10 cellular contexts compared by ENCODE assay signal in genomic region chr11:61026121-61027031, GRCh38. TPM values are rescaled to one million over a fixed set of nuclear protein-coding genes. Genes with fewer than 3 reads are reported as not detected.
DNase-seq lines count a peak whose midpoint lies in the region; TF ChIP-seq lines count a peak whose summit lies in the region.
"Had no signal": no experiment of that assay in that cellular context is flagged by ENCODE, and none has a peak within 500 bp of the region (broad histone marks: within the 10 kb centered on the region; RNA-seq: fewer than 3 reads in every experiment).

No MANE protein-coding gene starts in this region.

- H3K4me3 ChIP-seq in CD4-positive, alpha-beta memory T cell (ENCODE audit: low read length in 2 of 2) = peak overlapping the region; percentile 44 to 53
- no peak overlapping the region for H3K4me3 ChIP-seq in osteoblast (ENCODE audit: insufficient read depth, low read length)

- peak overlapping the region; percentile 98 to 100 (median 99) for H3K27ac Mint-ChIP-seq in CD4-positive, alpha-beta memory T cell

- CTCF ChIA-PET in CD4-positive, alpha-beta memory T cell (lab: Charles Lee; ENCODE audit: partially characterized antibody) = interaction anchor here (0.6 to 4.0 kb wide), 6 partner anchors 15 to 103 kb away, joined by 3 to 28 read pairs (median 3); no protein-coding TSS in a partner anchor

- H3K4me1 Mint-ChIP-seq in CD4-positive, alpha-beta memory T cell = peaks cover 63 to 90% (median 77%) of the 10 kb centered on the region in 4 donors

- DNase-seq in CD4-positive, alpha-beta memory T cell = peak; percentile 81 to 88 (median 85)
- DNase-seq in NOMO-1 treated with DMSO at 0.1 percent for 48 hours (lab: John Stamatoyannopoulos, UW; ENCODE audit: unreplicated experiment) = peak; percentile 77
- DNase-seq in activated T-cell treated with anti-CD3 and anti-CD28 coated beads, Interleukin-2, amount 50 U/mL, for 48 hours = peak; percentile 67 to 70
- peak; percentile 75 for DNase-seq in medulla oblongata (ENCODE audit: extremely low spot score)
- DNase-seq in EL = no peak
- DNase-seq in osteoblast (ENCODE audit: insufficient read length, low spot score, missing footprints) = no peak
- no peak for DNase-seq in NCI-H526 treated with DMSO at 0.1 percent for 48 hours (lab: John Stamatoyannopoulos, UW)
- no peak for DNase-seq in H4 (ENCODE audit: low spot score)
- DNase-seq: erythroblast had no signal

- POLR2A ChIA-PET in CD4-positive, alpha-beta memory T cell (lab: Charles Lee; ENCODE audit: partially characterized antibody) = interaction anchor here (1.0 to 16.2 kb wide), 34 partner anchors 10 to 114 kb away, joined by 3 to 427 read pairs (median 11); partner anchors contain the start of genes CD5 and TMEM109

- H3K27me3 Mint-ChIP-seq in CD4-positive, alpha-beta memory T cell = no peaks in the 10 kb centered on the region

- H3K27me3 ChIP-seq in CD4-positive, alpha-beta memory T cell (ENCODE audit: insufficient read depth, low read length) = no peaks in the 10 kb centered on the region
- peaks cover 20% of the 10 kb centered on the region for H3K27me3 ChIP-seq in osteoblast (ENCODE audit: insufficient read depth, low read length)

- H3K4me2 ChIP-seq in osteoblast (ENCODE audit: insufficient read depth, low read length) = no peak overlapping the region

- H3K9me3 Mint-ChIP-seq in CD4-positive, alpha-beta memory T cell = peaks cover 0 to 6% (median 0%) of the 10 kb centered on the region in 8 donors

- peaks cover 9 to 14% of the 10 kb centered on the region in 2 donors for H3K36me3 Mint-ChIP-seq in CD4-positive, alpha-beta memory T cell

- intact Hi-C loops in CD4-positive, alpha-beta memory T cell (cut with micrococcal nuclease) = loop anchor here (1.0 to 2.0 kb wide), 6 partner anchors 16 to 102 kb away; no protein-coding TSS in a partner anchor

- no peak for TF ChIP-seq CTCF in osteoblast (IDR thresholded peaks at IDR 0.05; ENCODE audit: extremely low read depth, low read depth, low read length)

- H3K36me3 ChIP-seq in CD4-positive, alpha-beta memory T cell (ENCODE audit: insufficient read depth, low read length) = no peaks in the 10 kb centered on the region
- no peaks in the 10 kb centered on the region for H3K36me3 ChIP-seq in osteoblast (ENCODE audit: insufficient read depth, low read length)

- no peaks in the 10 kb centered on the region for H3K79me2 ChIP-seq in osteoblast (ENCODE audit: insufficient read depth, low read length)

- H3K4me1 ChIP-seq in CD4-positive, alpha-beta memory T cell (ENCODE audit: insufficient read depth, low read length) = peaks cover 78% of the 10 kb centered on the region
- no peaks in the 10 kb centered on the region for H3K4me1 ChIP-seq in osteoblast (ENCODE audit: insufficient read depth, low read length)

- H3K9me3 ChIP-seq in CD4-positive, alpha-beta memory T cell (ENCODE audit: control insufficient read depth in 1 of 2, low read length in 2 of 2) = no peaks in the 10 kb centered on the region
- no peaks in the 10 kb centered on the region for H3K9me3 ChIP-seq in osteoblast (ENCODE audit: low read depth, low read length)

- H3K27ac ChIP-seq in CD4-positive, alpha-beta memory T cell (ENCODE audit: low read depth, low read length) = peak overlapping the region; percentile 66
- no peak overlapping the region for H3K27ac ChIP-seq in osteoblast (ENCODE audit: low read depth, low read length)

- no peak overlapping the region for H2AFZ ChIP-seq in osteoblast (ENCODE audit: low read length)

- H4K20me1 ChIP-seq in osteoblast (ENCODE audit: insufficient read depth, low read length) = no peaks in the 10 kb centered on the region

- peak overlapping the region; percentile 69 to 89 (median 80) for H3K4me3 Mint-ChIP-seq in CD4-positive, alpha-beta memory T cell

RNA-seq across cellular contexts. Expression of gene CD6, which starts 54.9 kb away (rescaled TPM):
- 100 to 1,000 TPM; 414 to 428 TPM for total RNA-seq in CD4-positive, alpha-beta memory T cell
- 100 to 1,000 TPM; 281 to 298 TPM for polyA plus RNA-seq in CD4-positive, alpha-beta memory T cell
- total RNA-seq in osteoblast = not detected in 2 replicates
- total RNA-seq in H4 (2014; rRNA removed; shearing (Covaris generic)) = not detected in 2 replicates
- total RNA-seq: RPMI7951 had no signal

Comparison
In these comparisons a context has a peak if more than half of its experiments do, and no peak if none do; other contexts are left out.
1. DNase-seq: peak in CD4-positive, alpha-beta memory T cell (5 of 5), NOMO-1 treated with DMSO at 0.1 percent for 48 hours (single experiment), activated T-cell treated with anti-CD3 and anti-CD28 coated beads, Interleukin-2, amount 50 U/mL, for 48 hours (2 of 2) and medulla oblongata (single experiment); none in EL (single experiment), osteoblast (single experiment), NCI-H526 treated with DMSO at 0.1 percent for 48 hours (single experiment) and H4 (single experiment).
2. RNA of gene CD6, which starts 54.9 kb away (total RNA-seq): 414 to 428 TPM in CD4-positive, alpha-beta memory T cell; not detected in osteoblast and not detected in H4; every median in the first group is over 100 times any median in the second.